ENCODE assay signal across 15 cellular contexts in genomic region chr10:7635431-7636125, GRCh38. TPM values are rescaled to one million over a fixed set of nuclear protein-coding genes. Genes with fewer than 3 reads are reported as not detected.
"Had no signal": no experiment of that assay in that cellular context is flagged by ENCODE, and none has a peak within 500 bp of the region (broad histone marks: within the 10 kb centered on the region; RNA-seq: fewer than 3 reads in every experiment).

No MANE protein-coding gene starts in this region.

- H3K27ac ChIP-seq: cardiac muscle cell, foreskin keratinocyte, ovary had no signal

- H3K4me3 ChIP-seq: cardiac muscle cell, mucosa of descending colon, ovary, skin epidermis, stomach, thyroid gland had no signal

- DNase-seq: activated CD4-positive, alpha-beta memory T cell treated with anti-CD3 and anti-CD28 coated beads, Interleukin-2, amount 10 ng/mL, durations not matched to agents 7 days and 5 days; activated CD8-positive, alpha-beta memory T cell treated with anti-CD3 and anti-CD28 coated beads, Interleukin-2, amount 50 U/mL, for 4 hours; activated naive CD4-positive, alpha-beta T cell; foreskin keratinocyte; mammary epithelial cell; mucosa of descending colon; naive thymus-derived CD8-positive, alpha-beta T cell; ovary; stomach; T-cell; T1000; thyroid gland had no signal

- H3K9me3 ChIP-seq: mucosa of descending colon, ovary, thyroid gland had no signal

- H3K4me1 ChIP-seq: foreskin keratinocyte, stomach had no signal

- H3K36me3 ChIP-seq: cardiac muscle cell, ovary had no signal

- H3K27me3 ChIP-seq: cardiac muscle cell, foreskin keratinocyte, ovary, stomach, thyroid gland had no signal

RNA-seq across cellular contexts. Expression of gene ITIH5, which starts 31.2 kb away (rescaled TPM):
- total RNA-seq: activated CD4-positive, alpha-beta memory T cell treated with anti-CD3 and anti-CD28 coated beads, Interleukin-2, amount 10 ng/mL, durations not matched to agents 7 days and 5 days; endothelial cell of umbilical vein; foreskin keratinocyte; naive thymus-derived CD8-positive, alpha-beta T cell had no signal
